18 cellular contexts compared by ENCODE assay signal in the genomic region with DNA sequence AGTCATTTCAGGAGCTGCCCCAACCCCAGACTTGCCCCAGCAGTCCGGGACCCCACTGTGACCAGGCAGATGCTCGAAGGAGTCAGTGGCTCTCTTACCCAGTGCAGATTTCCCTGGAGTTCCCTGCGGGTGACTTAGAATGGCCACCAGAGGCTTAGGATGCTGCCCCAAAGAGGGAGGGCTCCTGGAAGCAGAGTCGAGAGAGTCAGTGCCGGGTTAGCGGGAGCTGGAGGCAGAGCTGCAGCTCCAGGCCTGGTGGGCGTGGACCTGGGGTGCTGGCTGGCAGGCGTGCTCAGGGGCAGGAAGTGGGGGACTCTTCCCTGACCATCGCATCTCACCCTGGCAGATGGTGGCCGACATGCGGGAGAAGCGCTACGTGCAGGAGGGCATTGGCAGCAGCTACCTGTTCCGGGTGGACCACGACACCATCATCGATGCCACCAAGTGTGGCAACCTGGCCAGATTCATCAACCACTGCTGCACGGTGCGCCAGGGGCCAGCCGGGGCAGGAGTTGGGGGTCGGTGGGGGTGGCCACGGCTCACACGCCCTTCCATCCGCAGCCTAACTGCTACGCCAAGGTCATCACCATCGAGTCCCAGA.
"Had no signal": no experiment of that assay in that cellular context is flagged by ENCODE, and none has a peak within 500 bp of the region (broad histone marks: within the 10 kb centered on the region; RNA-seq: fewer than 3 reads in every experiment).

No MANE protein-coding gene starts in this region.

- ATAC-seq: activated CD8-positive, alpha-beta T cell treated with anti-CD3 and anti-CD28 coated beads for 36 hours had no signal

- H3K27me3 Mint-ChIP-seq: activated B cell treated with CpG ODN at 0.5 μM for 24 hours; activated CD8-positive, alpha-beta T cell treated with anti-CD3 and anti-CD28 coated beads for 36 hours; activated naive CD8-positive, alpha-beta T cell had no signal

- DNase-seq: activated B cell treated with CpG ODN at 0.5 μM for 24 hours; activated CD4-positive, alpha-beta T cell treated with anti-CD3 and anti-CD28 coated beads for 48 hours; activated CD8-positive, alpha-beta T cell treated with anti-CD3 and anti-CD28 coated beads for 36 hours; activated effector memory CD4-positive, alpha-beta T cell treated with anti-CD3 and anti-CD28 coated beads, Interleukin-2, amount 50 U/mL, for 16 hours; activated T-cell treated with anti-CD3 and anti-CD28 coated beads, Interleukin-2, amount 50 U/mL, for 48 hours; amniotic stem cell; cortex of kidney; effector memory CD4-positive, alpha-beta T cell; foreskin melanocyte; head of caudate nucleus; immature natural killer cell; ovary; sigmoid colon; stimulated activated CD4-positive, alpha-beta T cell treated with anti-CD3 and anti-CD28 coated beads, Interleukin-1b, Interleukin-23, amount 100 ng/mL, for 48 hours; tibial artery; uterus had no signal

- H3K4me3 Mint-ChIP-seq: activated B cell treated with CpG ODN at 0.5 μM for 24 hours; activated CD8-positive, alpha-beta T cell treated with anti-CD3 and anti-CD28 coated beads for 36 hours; activated naive CD8-positive, alpha-beta T cell; immature natural killer cell; mesothelial cell of epicardium had no signal

- H3K36me3 ChIP-seq: ovary, uterus had no signal

- H3K9me3 ChIP-seq: ovary, sigmoid colon, tibial artery, uterus had no signal

- H3K9me3 Mint-ChIP-seq: activated B cell treated with CpG ODN at 0.5 μM for 24 hours; activated CD8-positive, alpha-beta T cell treated with anti-CD3 and anti-CD28 coated beads for 36 hours; immature natural killer cell; mesothelial cell of epicardium had no signal

- H3K27ac Mint-ChIP-seq: activated B cell treated with CpG ODN at 0.5 μM for 24 hours; activated CD8-positive, alpha-beta T cell treated with anti-CD3 and anti-CD28 coated beads for 36 hours; activated naive CD8-positive, alpha-beta T cell; mesothelial cell of epicardium had no signal

- H3K36me3 Mint-ChIP-seq: activated naive CD8-positive, alpha-beta T cell had no signal

- H3K4me1 Mint-ChIP-seq: activated B cell treated with CpG ODN at 0.5 μM for 24 hours had no signal

- H3K4me3 ChIP-seq: ovary, sigmoid colon, tibial artery, uterus had no signal

- H3K27ac ChIP-seq: ovary, tibial artery, uterus had no signal
